ENCODE assay signal across 23 cellular contexts in genomic region chr7:148044173-148044572, GRCh38.
DNase-seq lines count a peak whose midpoint lies in the region; ATAC-seq and TF ChIP-seq lines count a peak whose summit lies in the region.
"Had no signal": no experiment of that assay in that cellular context is flagged by ENCODE, and none has a peak within 500 bp of the region (broad histone marks: within the 10 kb centered on the region; RNA-seq: fewer than 3 reads in every experiment).

No MANE protein-coding gene starts in this region.

- no peaks in the 10 kb centered on the region for H3K27me3 Mint-ChIP-seq in activated T-helper 1 cell treated with anti-CD3 and anti-CD28 coated beads, Interleukin-12 subunit alpha, Interleukin-12 subunit beta, Interleukin-2, Interleukin-4 antibody, amounts not matched to agents 30 ng/mL and 10 ng/mL and 1 ng/mL, durations not matched to agents 14 hours and 24 hours and 36 hours (ENCODE audit: insufficient read depth)

- intact Hi-C loops in PC-3 (cut with micrococcal nuclease): no loop called here
- intact Hi-C loops in aorta (cut with DNase I): no loop called here
- intact Hi-C loops in head of caudate nucleus (cut with DNase I): no loop called here
- intact Hi-C loops in activated T-helper 1 cell treated with anti-CD3 and anti-CD28 coated beads, Interleukin-12 subunit alpha, Interleukin-12 subunit beta, Interleukin-2, Interleukin-4 antibody, amounts not matched to agents 30 ng/mL and 10 ng/mL and 1 ng/mL, durations not matched to agents 14 hours and 24 hours and 36 hours (cut with micrococcal nuclease): no loop called here

- H3K4me1 ChIP-seq in PC-3 (ENCODE audit: insufficient read depth, low read length) (no peaks in the 10 kb centered on the region; the same call in 1 of the 2 replicates), aorta (ENCODE audit: control insufficient read depth in 1 of 2, insufficient read depth in 2 of 2, low read length in 2 of 2) (peaks cover 0 to 3% of the 10 kb centered on the region in 2 donors)

- H3K79me2 ChIP-seq in PC-3 (ENCODE audit: low read length): no peaks in the 10 kb centered on the region

- H3K9me3 Mint-ChIP-seq in activated T-helper 1 cell treated with anti-CD3 and anti-CD28 coated beads, Interleukin-12 subunit alpha, Interleukin-12 subunit beta, Interleukin-2, Interleukin-4 antibody, amounts not matched to agents 30 ng/mL and 10 ng/mL and 1 ng/mL, durations not matched to agents 14 hours and 24 hours and 36 hours: no peaks in the 10 kb centered on the region
- H3K9me3 Mint-ChIP-seq: T-helper 1 cell treated with Interleukin-12 subunit alpha and Interleukin-12 subunit beta and Interleukin-4 antibody, amounts not matched to agents 30 μg/mL and 1 μg/mL, for 36 hours had no signal

- no peaks in the 10 kb centered on the region for H3K36me3 Mint-ChIP-seq in activated T-helper 1 cell treated with anti-CD3 and anti-CD28 coated beads, Interleukin-12 subunit alpha, Interleukin-12 subunit beta, Interleukin-2, Interleukin-4 antibody, amounts not matched to agents 30 ng/mL and 10 ng/mL and 1 ng/mL, durations not matched to agents 14 hours and 24 hours and 36 hours (ENCODE audit: low read depth)

- H3F3A ChIP-seq in PC-3 (ENCODE audit: low read length, unreplicated experiment): no peaks in the 10 kb centered on the region

- peak; percentile 92 for DNase-seq in DMS53 (lab: John Stamatoyannopoulos, UW)
- DNase-seq in NCI-H146 (lab: John Stamatoyannopoulos, UW): peak; percentile 86
- peak; percentile 86 for DNase-seq in NCI-H2196 treated with DMSO at 0.1 percent for 48 hours (lab: John Stamatoyannopoulos, UW; ENCODE audit: unreplicated experiment)
- no peak for DNase-seq in PC-3
- DNase-seq in aorta: no peak
- DNase-seq in head of caudate nucleus: no peak
- no peak for DNase-seq in activated T-helper 1 cell treated with anti-CD3 and anti-CD28 coated beads, Interleukin-12 subunit alpha, Interleukin-12 subunit beta, Interleukin-2, Interleukin-4 antibody, amounts not matched to agents 30 ng/mL and 10 ng/mL and 1 ng/mL, durations not matched to agents 14 hours and 24 hours and 36 hours (ENCODE audit: low spot score)
- DNase-seq: activated CD4-positive, alpha-beta T cell treated with anti-CD3 and anti-CD28 coated beads for 48 hours; activated naive CD4-positive, alpha-beta T cell treated with anti-CD3 and anti-CD28 coated beads, Interleukin-2, amount 50 U/mL, for 16 hours; activated T-cell treated with anti-CD3 and anti-CD28 coated beads, Interleukin-2, amount 50 U/mL, for 48 hours; C1 segment of cervical spinal cord; caudate nucleus; dorsolateral prefrontal cortex; GDM1; glutamatergic neuron; KG1; kidney glomerular epithelial cell; stimulated activated CD4-positive, alpha-beta T cell treated with anti-CD3 and anti-CD28 coated beads, Interleukin-4, amount 100 ng/mL, for 1 hour; stimulated activated naive CD8-positive, alpha-beta T cell treated with anti-CD3 and anti-CD28 coated beads, Interleukin-15, Interleukin-2, amounts not matched to agents 100 U/mL and 50 U/mL, for 24 hours; thyroid gland had no signal

- POLR2A ChIA-PET in PC-3 (lab: Charles Lee; ENCODE audit: unreplicated experiment): no interaction called here

- H3K4me1 Mint-ChIP-seq in activated T-helper 1 cell treated with anti-CD3 and anti-CD28 coated beads, Interleukin-12 subunit alpha, Interleukin-12 subunit beta, Interleukin-2, Interleukin-4 antibody, amounts not matched to agents 30 ng/mL and 10 ng/mL and 1 ng/mL, durations not matched to agents 14 hours and 24 hours and 36 hours (ENCODE audit: low read depth): no peaks in the 10 kb centered on the region

- no peak for TF ChIP-seq CTCF in PC-3 (conservative IDR thresholded peaks at IDR 0.05; ENCODE audit: low read depth, low read length)

- peak overlapping the region; percentile 33; the same call in 1 of the 2 replicates for H2AFZ ChIP-seq in PC-3 (ENCODE audit: low read length)

- CTCF ChIA-PET in PC-3 (lab: Charles Lee): no interaction called here

- H4K20me1 ChIP-seq in PC-3 (ENCODE audit: low read length): no peaks in the 10 kb centered on the region

- no peak overlapping the region for H3K4me3 Mint-ChIP-seq in activated T-helper 1 cell treated with anti-CD3 and anti-CD28 coated beads, Interleukin-12 subunit alpha, Interleukin-12 subunit beta, Interleukin-2, Interleukin-4 antibody, amounts not matched to agents 30 ng/mL and 10 ng/mL and 1 ng/mL, durations not matched to agents 14 hours and 24 hours and 36 hours
- H3K4me3 Mint-ChIP-seq: T-helper 1 cell treated with Interleukin-12 subunit alpha and Interleukin-12 subunit beta and Interleukin-4 antibody, amounts not matched to agents 30 μg/mL and 1 μg/mL, for 36 hours had no signal

- ATAC-seq in PC-3 (no peak), aorta (ENCODE audit: low FRiP score) (no peak), HG02571 (IDR thresholded peaks at IDR 0.05; ENCODE audit: unreplicated experiment) (no peak)
- ATAC-seq: stimulated activated naive CD8-positive, alpha-beta T cell treated with anti-CD3 and anti-CD28 coated beads, Interleukin-15, Interleukin-2, amounts not matched to agents 100 U/mL and 50 U/mL, for 24 hours had no signal

- H3K4me3 ChIP-seq in PC-3 (ENCODE audit: low read length) (no peak overlapping the region), aorta (ENCODE audit: low read length in 2 of 2) (no peak overlapping the region)
- H3K4me3 ChIP-seq: dorsolateral prefrontal cortex, smooth muscle cell, thyroid gland had no signal

- H3K9ac ChIP-seq in PC-3 (ENCODE audit: low read length): no peak overlapping the region

- no peaks in the 10 kb centered on the region for H3K27me3 ChIP-seq in PC-3 (ENCODE audit: low read length)
- H3K27me3 ChIP-seq in aorta (ENCODE audit: control insufficient read depth in 1 of 2, insufficient read depth in 2 of 2, low read length in 1 of 2): no peaks in the 10 kb centered on the region
- H3K27me3 ChIP-seq: dorsolateral prefrontal cortex, thyroid gland had no signal

- no TSS peak for BruUV-seq in PC-3 (replicated peaks; lab: Mats Ljungman, UMichigan)

- H3K36me3 ChIP-seq in PC-3 (ENCODE audit: low read depth, low read length): no peaks in the 10 kb centered on the region
- no peaks in the 10 kb centered on the region for H3K36me3 ChIP-seq in aorta (ENCODE audit: control insufficient read depth in 1 of 2, insufficient read depth in 2 of 2, low read length in 1 of 2)
- H3K36me3 ChIP-seq: thyroid gland had no signal

- H3K27ac ChIP-seq in PC-3 (ENCODE audit: low read length) (no peak overlapping the region), aorta (ENCODE audit: low read depth in 1 of 2, low read length in 2 of 2) (no peak overlapping the region)
- H3K27ac ChIP-seq: dorsolateral prefrontal cortex, thyroid gland had no signal

- no peak overlapping the region for H3K27ac Mint-ChIP-seq in activated T-helper 1 cell treated with anti-CD3 and anti-CD28 coated beads, Interleukin-12 subunit alpha, Interleukin-12 subunit beta, Interleukin-2, Interleukin-4 antibody, amounts not matched to agents 30 ng/mL and 10 ng/mL and 1 ng/mL, durations not matched to agents 14 hours and 24 hours and 36 hours
- H3K27ac Mint-ChIP-seq: T-helper 1 cell treated with Interleukin-12 subunit alpha and Interleukin-12 subunit beta and Interleukin-4 antibody, amounts not matched to agents 30 μg/mL and 1 μg/mL, for 36 hours had no signal

- 92 to 95% methylated on average over 9 of the region's 9 CpGs for WGBS in aorta, 2 donors

- 0 out of 2 replicates have a peak overlapping the region, but pooled peaks have one; percentile 44 for H3K4me2 ChIP-seq in PC-3 (ENCODE audit: low read length)
- H3K4me2 ChIP-seq: smooth muscle cell had no signal

- H3K9me3 ChIP-seq in PC-3 (ENCODE audit: low read length) (no peaks in the 10 kb centered on the region), aorta (ENCODE audit: control insufficient read depth, low read length) (no peaks in the 10 kb centered on the region)
- H3K9me3 ChIP-seq: thyroid gland had no signal

- no peaks in the 10 kb centered on the region for H3K9me2 ChIP-seq in PC-3 (replicated peaks; ENCODE audit: low read length)

Comparison
In these comparisons a context has a peak if more than half of its experiments do, and no peak if none do; other contexts are left out.
1. DNase-seq: peak in DMS53 (single experiment), NCI-H146 (single experiment) and NCI-H2196 treated with DMSO at 0.1 percent for 48 hours (single experiment); none in PC-3 (single experiment), aorta (0 of 2), head of caudate nucleus (0 of 42) and activated T-helper 1 cell treated with anti-CD3 and anti-CD28 coated beads, Interleukin-12 subunit alpha, Interleukin-12 subunit beta, Interleukin-2, Interleukin-4 antibody, amounts not matched to agents 30 ng/mL and 10 ng/mL and 1 ng/mL, durations not matched to agents 14 hours and 24 hours and 36 hours (single experiment).